ENCODE assay signal across 15 cellular contexts in the genomic region with DNA sequence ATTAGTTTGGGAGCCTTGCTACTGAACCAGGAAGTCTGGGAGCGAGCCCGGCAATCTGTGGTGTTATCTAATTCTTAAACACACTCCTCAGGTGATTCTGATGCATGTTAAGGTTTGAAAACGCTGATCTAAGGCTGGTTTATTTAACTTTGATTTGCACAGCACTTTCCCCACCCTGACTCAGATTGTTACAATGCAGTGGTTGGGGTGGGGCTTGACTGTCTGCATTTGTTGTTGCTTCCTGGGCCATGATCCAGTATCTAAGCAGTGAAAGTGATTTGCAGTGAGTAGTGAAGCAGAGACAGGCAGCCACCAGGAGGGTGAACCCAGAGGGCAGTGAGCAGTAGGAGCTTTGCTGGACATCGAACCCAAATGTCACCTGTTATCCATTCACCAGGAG.
DNase-seq lines count a peak whose midpoint lies in the region; ATAC-seq and TF ChIP-seq lines count a peak whose summit lies in the region.
"Had no signal": no experiment of that assay in that cellular context is flagged by ENCODE, and none has a peak within 500 bp of the region (broad histone marks: within the 10 kb centered on the region; RNA-seq: fewer than 3 reads in every experiment).

No MANE protein-coding gene starts in this region.

- H3K4me3 ChIP-seq in dorsolateral prefrontal cortex = no peak overlapping the region

- H3K27ac ChIP-seq in dorsolateral prefrontal cortex = no peak overlapping the region
- no peak overlapping the region for H3K27ac ChIP-seq in substantia nigra (ENCODE audit: low read depth, low read length, poor library complexity, severe bottlenecking)

- TF ChIP-seq CTCF in dorsolateral prefrontal cortex (IDR thresholded peaks at IDR 0.05 in 54 of 56, conservative IDR thresholded peaks at IDR 0.05 in 2 of 56; ENCODE audit: low read depth in 1 of 56, partially characterized antibody in 56 of 56) = no peak

- intact Hi-C loops in dorsolateral prefrontal cortex (cut with DNase I) = no loop called here

- ATAC-seq in HG03432 (IDR thresholded peaks at IDR 0.05; ENCODE audit: unreplicated experiment) = no peak
- no peak for ATAC-seq in HG03342 (IDR thresholded peaks at IDR 0.05; ENCODE audit: unreplicated experiment)
- ATAC-seq: activated CD4-positive, CD25-positive, alpha-beta regulatory T cell treated with anti-CD3 and anti-CD28 coated beads, Interleukin-2, amount 50 U/mL, for 24 hours had no signal

- no peaks in the 10 kb centered on the region for H3K27me3 ChIP-seq in dorsolateral prefrontal cortex

- DNase-seq in HT-29 (ENCODE audit: low spot score) = peak; percentile 88
- DNase-seq in amniotic epithelial cell (ENCODE audit: low read depth) = peak; percentile 16
- peak; percentile 60 for DNase-seq in iris pigment epithelial cell (ENCODE audit: low read depth)
- DNase-seq in stromal cell of bone marrow (ENCODE audit: low read depth) = peak; percentile 2
- no peak for DNase-seq in dorsolateral prefrontal cortex
- DNase-seq in substantia nigra (lab: John Stamatoyannopoulos, UW) = no peak
- DNase-seq: activated CD8-positive, alpha-beta memory T cell treated with anti-CD3 and anti-CD28 coated beads, Interleukin-2, amount 50 U/mL, for 48 hours; CD4-positive, alpha-beta T cell; cerebellar nuclear complex; NCI-H1105 treated with DMSO at 0.1 percent for 48 hours; NCI-H446; stimulated activated CD4-positive, alpha-beta T cell treated with anti-CD3 and anti-CD28 coated beads, Interleukin-1b, Interleukin-23, amount 100 ng/mL, for 48 hours had no signal

Comparison
In these comparisons a context has a peak if more than half of its experiments do, and no peak if none do; other contexts are left out.
1. DNase-seq: peak in HT-29 (single experiment), amniotic epithelial cell (single experiment), iris pigment epithelial cell (single experiment) and stromal cell of bone marrow (single experiment); none in dorsolateral prefrontal cortex (0 of 10) and substantia nigra (0 of 49).